8 cellular contexts compared by ENCODE assay signal in the genomic region with DNA sequence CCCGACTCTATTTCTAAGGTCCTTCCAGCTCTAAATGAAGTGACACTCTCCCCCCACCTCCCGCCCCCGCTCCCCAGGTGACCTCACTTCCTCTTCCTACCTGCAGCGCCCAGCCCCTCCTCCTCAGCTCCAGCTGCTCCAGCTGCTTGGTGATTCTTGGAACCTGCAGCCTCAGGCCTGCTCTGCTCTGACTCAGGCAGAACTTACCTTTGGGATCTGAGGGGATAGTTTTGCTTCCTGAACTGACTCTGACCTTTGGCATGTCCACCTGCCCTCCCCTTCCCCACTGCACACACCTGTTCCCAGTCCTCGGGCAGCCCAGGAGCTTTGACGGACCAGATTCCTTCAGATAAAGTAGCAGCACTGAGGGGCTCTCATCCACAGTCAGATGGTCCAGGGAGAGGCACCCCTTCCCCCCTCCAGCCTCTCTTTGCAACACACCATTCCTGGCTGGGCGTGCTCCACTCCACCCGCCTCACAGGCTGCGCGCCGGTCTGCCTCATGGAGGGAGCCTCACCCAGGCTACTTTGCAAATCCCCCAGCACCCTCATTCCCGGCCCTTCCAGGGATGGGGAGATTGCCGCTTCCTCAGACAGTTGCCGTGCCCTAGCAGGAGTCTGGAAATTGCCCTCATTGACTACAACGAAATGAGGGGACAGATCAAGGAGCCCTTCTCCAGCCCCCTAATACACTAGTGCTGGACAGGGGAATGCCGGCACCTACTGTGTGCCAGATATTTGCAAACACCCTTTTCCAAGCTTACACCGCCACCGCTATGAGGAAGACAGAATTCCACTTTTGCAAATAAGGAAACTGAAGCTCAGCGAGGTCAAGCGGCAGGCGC. TPM values are rescaled to one million over a fixed set of nuclear protein-coding genes. Genes with fewer than 3 reads are reported as not detected.
A peak's percentile ranks its signal among the peaks of the same experiment; 100 is the strongest.
DNase-seq lines count a peak whose midpoint lies in the region; ATAC-seq and TF ChIP-seq lines count a peak whose summit lies in the region.

No MANE protein-coding gene starts in this region.

- DNase-seq in Caki2 (ENCODE audit: low read depth) (peak; percentile 26), HuH-7.5 (ENCODE audit: low spot score) (peak; percentile 80), UCSD-AML1 (lab: John Stamatoyannopoulos, UW; ENCODE audit: unreplicated experiment) (peak; percentile 55), dorsolateral prefrontal cortex (no peak), suprapubic skin (ENCODE audit: low spot score in 2 of 2) (no peak)

- peaks cover 4% of the 10 kb centered on the region for H3K36me3 ChIP-seq in suprapubic skin

- H3K27me3 ChIP-seq in dorsolateral prefrontal cortex (peaks cover 0 to under 1% (median 0%) of the 10 kb centered on the region in 45 donors), mononuclear cell (ENCODE audit: insufficient read depth, low read length) (no peaks in the 10 kb centered on the region), suprapubic skin (no peaks in the 10 kb centered on the region)

- H3K9me3 ChIP-seq in mononuclear cell (ENCODE audit: low read depth, low read length) (no peaks in the 10 kb centered on the region), suprapubic skin (no peaks in the 10 kb centered on the region)

- peak overlapping the region in 45 of 59 donors; percentile 25 to 95 (median 80) for H3K27ac ChIP-seq in dorsolateral prefrontal cortex
- H3K27ac ChIP-seq in suprapubic skin, result peak overlapping the region; percentile 97

- no peak for ATAC-seq in GM21737 (IDR thresholded peaks at IDR 0.05; ENCODE audit: unreplicated experiment)
- no peak for ATAC-seq in GM18502 (IDR thresholded peaks at IDR 0.05; ENCODE audit: poor library complexity, unreplicated experiment)

- WGBS in suprapubic skin, result 9% methylated on average over 16 of the region's 21 CpGs

- no peak for TF ChIP-seq POLR2A in suprapubic skin (IDR thresholded peaks at IDR 0.05)

- peak overlapping the region; percentile 40 to 82 (median 73) for H3K4me3 ChIP-seq in dorsolateral prefrontal cortex
- H3K4me3 ChIP-seq in mononuclear cell (ENCODE audit: low read length), result peak overlapping the region; percentile 97
- peak overlapping the region; percentile 89 for H3K4me3 ChIP-seq in suprapubic skin

- H3K4me1 ChIP-seq in mononuclear cell (ENCODE audit: insufficient read depth, low read length) (peaks cover 58% of the 10 kb centered on the region), suprapubic skin (peaks cover 60% of the 10 kb centered on the region)

- in situ Hi-C loops in Caki2 (cut with HindIII; ENCODE audit: low pct_unique_long_range_greater_than_20kb, low sequenced_read_pairs), result no loop called here

- TF ChIP-seq CTCF in dorsolateral prefrontal cortex (IDR thresholded peaks at IDR 0.05 in 54 of 56, conservative IDR thresholded peaks at IDR 0.05 in 2 of 56; ENCODE audit: low read depth in 1 of 56, partially characterized antibody in 56 of 56) (no peak), suprapubic skin (IDR thresholded peaks at IDR 0.05) (no peak)

- no peak for TF ChIP-seq EP300 in suprapubic skin (IDR thresholded peaks at IDR 0.05)

- intact Hi-C loops in dorsolateral prefrontal cortex (cut with DNase I), result loop anchor here (5.0 to 10.0 kb wide), 5 partner anchors 134 to 416 kb away; a partner anchor contains a TSS

RNA-seq across cellular contexts. Expression of a gene that starts 0.7 kb away (rescaled TPM):
- 7.6 and 7.7 TPM in 2 replicates for total RNA-seq in Caki2 (2014; rRNA removed; shearing (Covaris generic); ENCODE audit: low replicate concordance)
- 10 to 100 TPM in 45 of 120 experiments, 1 to 10 TPM in 75; 3.7 to 15.1 (median 9.3) TPM for total RNA-seq in dorsolateral prefrontal cortex
- 54.0 TPM for total RNA-seq in mononuclear cell
- total RNA-seq in suprapubic skin, result 10 to 100 TPM; 33.0 to 35.2 (median 33.3) TPM

RNA-seq across cellular contexts. Expression of a gene that starts 57.1 kb away (rescaled TPM):
- total RNA-seq in Caki2 (2014; rRNA removed; shearing (Covaris generic); ENCODE audit: low replicate concordance), result not detected in 2 replicates
- total RNA-seq in dorsolateral prefrontal cortex (under 1 TPM in 16 of 120 experiments, not detected in 104; 0.28 to 0.93 (median 0.45) TPM), mononuclear cell (0.21 TPM), suprapubic skin (not detected)

Comparison
In these comparisons a context has a peak if more than half of its experiments do, and no peak if none do; other contexts are left out.
1. DNase-seq: peak in Caki2 (single experiment), HuH-7.5 (single experiment) and UCSD-AML1 (single experiment); none in dorsolateral prefrontal cortex (0 of 10) and suprapubic skin (0 of 2).
2. Peak in every context shown above with its lines, with median percentiles within 50 percentile points of each other: H3K4me3 ChIP-seq.